ENCODE assay signal across 28 cellular contexts in genomic region chr7:133910761-133911160, GRCh38.
DNase-seq lines count a peak whose midpoint lies in the region; ATAC-seq lines count a peak whose summit lies in the region.
"Had no signal": no experiment of that assay in that cellular context is flagged by ENCODE, and none has a peak within 500 bp of the region (broad histone marks: within the 10 kb centered on the region; RNA-seq: fewer than 3 reads in every experiment).

No MANE protein-coding gene starts in this region.

- no peak overlapping the region for H3K4me3 Mint-ChIP-seq in activated naive CD8-positive, alpha-beta T cell treated with anti-CD3 and anti-CD28 coated beads, Interleukin-2, amount 50 U/mL, for 24 hours
- H3K4me3 Mint-ChIP-seq: activated naive CD8-positive, alpha-beta T cell; mesothelial cell of epicardium; naive thymus-derived CD4-positive, alpha-beta T cell had no signal

- peaks cover 3% of the 10 kb centered on the region for H3K4me1 Mint-ChIP-seq in activated naive CD8-positive, alpha-beta T cell treated with anti-CD3 and anti-CD28 coated beads, Interleukin-2, amount 50 U/mL, for 24 hours
- H3K4me1 Mint-ChIP-seq: mesothelial cell of epicardium had no signal

- no peaks in the 10 kb centered on the region; the same call in 1 of the 2 replicates for H3K9me2 ChIP-seq in GM23248 (ENCODE audit: insufficient read depth)

- ATAC-seq in GM19467 (IDR thresholded peaks at IDR 0.05; ENCODE audit: unreplicated experiment), result no peak
- no peak for ATAC-seq in activated naive CD8-positive, alpha-beta T cell treated with anti-CD3 and anti-CD28 coated beads, Interleukin-2, amount 50 U/mL, for 24 hours
- ATAC-seq: naive thymus-derived CD4-positive, alpha-beta T cell; stimulated activated naive CD8-positive, alpha-beta T cell treated with anti-CD3 and anti-CD28 coated beads, Interleukin-15, Interleukin-2, amounts not matched to agents 100 U/mL and 50 U/mL, for 24 hours had no signal

- H3K36me3 Mint-ChIP-seq in activated naive CD8-positive, alpha-beta T cell treated with anti-CD3 and anti-CD28 coated beads, Interleukin-2, amount 50 U/mL, for 24 hours (ENCODE audit: low read depth), result peaks cover 10% of the 10 kb centered on the region

- DNase-seq in NCI-H2029 (lab: John Stamatoyannopoulos, UW) (peak; percentile 26), NCI-H2029 treated with DMSO at 0.1 percent for 48 hours (lab: John Stamatoyannopoulos, UW) (no peak), NCI-H2081 treated with DMSO at 0.1 percent for 48 hours (lab: John Stamatoyannopoulos, UW) (peak; percentile 50), NCI-H69 (lab: John Stamatoyannopoulos, UW) (peak; percentile 99), GM23248 (no peak), NCI-H526 (lab: John Stamatoyannopoulos, UW) (no peak)
- no peak for DNase-seq in activated naive CD8-positive, alpha-beta T cell treated with anti-CD3 and anti-CD28 coated beads, Interleukin-2, amount 50 U/mL, for 24 hours
- DNase-seq: activated CD4-positive, alpha-beta T cell treated with anti-CD3 and anti-CD28 coated beads for 4 hours; activated CD8-positive, alpha-beta memory T cell treated with anti-CD3 and anti-CD28 coated beads for 24 hours; activated effector memory CD4-positive, alpha-beta T cell treated with Interleukin-2 at 50 U/mL for 16 hours; aorta; colonic mucosa; effector CD8-positive, alpha-beta T cell; glutamatergic neuron; islet precursor cell; MV-4-11; naive thymus-derived CD4-positive, alpha-beta T cell; NCI-H446 treated with DMSO at 0.1 percent for 48 hours; occipital lobe; stimulated activated naive CD8-positive, alpha-beta T cell treated with anti-CD3 and anti-CD28 coated beads, Interleukin-15, Interleukin-2, amounts not matched to agents 100 U/mL and 50 U/mL, for 24 hours; T-helper 2 cell had no signal

- H3K9ac ChIP-seq in GM23248, result no peak overlapping the region

- H3K9me3 Mint-ChIP-seq in activated naive CD8-positive, alpha-beta T cell treated with anti-CD3 and anti-CD28 coated beads, Interleukin-2, amount 50 U/mL, for 24 hours, result peaks cover 4% of the 10 kb centered on the region
- H3K9me3 Mint-ChIP-seq: mesothelial cell of epicardium had no signal

- H3F3A ChIP-seq in GM23248 (ENCODE audit: insufficient read depth), result peaks cover 17% of the 10 kb centered on the region; the same call in 1 of the 2 replicates

- whole genome bisulfite sequencing in GM23248 (ENCODE audit: low coverage in 1 of 2, low lambda C conversion rate in 2 of 2, missing lambda C conversion rate in 2 of 2), 2 experiments, result 96 to 98% methylated on average over 4 of the region's 4 CpGs

- H4K20me1 ChIP-seq in GM23248 (ENCODE audit: insufficient read depth), result no peaks in the 10 kb centered on the region

- peaks cover 7% of the 10 kb centered on the region for H3K4me1 ChIP-seq in GM23248 (ENCODE audit: insufficient read depth)
- H3K4me1 ChIP-seq: colonic mucosa had no signal

- H3K4me3 ChIP-seq in GM23248, result no peak overlapping the region
- H3K4me3 ChIP-seq: colonic mucosa, SK-N-MC, thoracic aorta had no signal

- H3K79me2 ChIP-seq in GM23248 (ENCODE audit: insufficient read depth), result no peaks in the 10 kb centered on the region

- H3K4me2 ChIP-seq in GM23248 (ENCODE audit: unreplicated experiment), result no peak overlapping the region

- H3K27ac ChIP-seq in GM23248, result no peak overlapping the region
- H3K27ac ChIP-seq: 22Rv1, colonic mucosa, epithelial cell of prostate, SK-N-MC, thoracic aorta had no signal

- no peaks in the 10 kb centered on the region for H3K9me3 ChIP-seq in GM23248 (ENCODE audit: low read depth)
- H3K9me3 ChIP-seq: colonic mucosa, thoracic aorta had no signal

- no peak overlapping the region for H2AFZ ChIP-seq in GM23248

- H3K27ac Mint-ChIP-seq in activated naive CD8-positive, alpha-beta T cell treated with anti-CD3 and anti-CD28 coated beads, Interleukin-2, amount 50 U/mL, for 24 hours, result no peak overlapping the region
- H3K27ac Mint-ChIP-seq: activated naive CD8-positive, alpha-beta T cell; mesothelial cell of epicardium had no signal

- H3K27me3 ChIP-seq in GM23248 (replicated peaks; ENCODE audit: insufficient read depth), result no peaks in the 10 kb centered on the region
- H3K27me3 ChIP-seq: colonic mucosa had no signal

- H3K36me3 ChIP-seq in GM23248 (ENCODE audit: low read depth), result no peaks in the 10 kb centered on the region
- H3K36me3 ChIP-seq: colonic mucosa, thoracic aorta had no signal

- in situ Hi-C loops in GM23248 (cut with MboI), result no loop called here

- no peaks in the 10 kb centered on the region for H3K27me3 Mint-ChIP-seq in activated naive CD8-positive, alpha-beta T cell treated with anti-CD3 and anti-CD28 coated beads, Interleukin-2, amount 50 U/mL, for 24 hours
- H3K27me3 Mint-ChIP-seq: activated naive CD8-positive, alpha-beta T cell; naive thymus-derived CD4-positive, alpha-beta T cell had no signal

Comparison
In these comparisons a context has a peak if more than half of its experiments do, and no peak if none do; other contexts are left out.
1. DNase-seq: peak in NCI-H2029 (single experiment), NCI-H2081 treated with DMSO at 0.1 percent for 48 hours (single experiment) and NCI-H69 (single experiment); none in NCI-H2029 treated with DMSO at 0.1 percent for 48 hours (single experiment), GM23248 (single experiment), NCI-H526 (0 of 2) and activated naive CD8-positive, alpha-beta T cell treated with anti-CD3 and anti-CD28 coated beads, Interleukin-2, amount 50 U/mL, for 24 hours (single experiment).